Comparison of ENCODE assay signal across 1 cellular context in genomic region chr10:91298224-91298862, GRCh38.
A peak's percentile ranks its signal among the peaks of the same experiment; 100 is the strongest.
TF ChIP-seq lines count a peak whose summit lies in the region.

No MANE protein-coding gene starts in this region.

TF ChIP-seq in K562, 482 proteins besides CTCF, POLR2A, EP300 and RAD21 (continued from another document):
- TF ChIP-seq STAG1 (CRISPR knock-in tag; IDR thresholded peaks at IDR 0.05; ENCODE audit: borderline replicate concordance) (peak; percentile 81; the same call in 1 of the 2 replicates), ZC3H11A (IDR thresholded peaks at IDR 0.05; ENCODE audit: low read depth, low read length) (no peak), SRSF7 (optimal IDR thresholded peaks at IDR 0.05; ENCODE audit: low read depth, low read length) (no peak), GABPB1 (CRISPR knock-in tag; IDR thresholded peaks at IDR 0.05) (peak; percentile 54; the same call in 1 of the 2 replicates), LCOR (CRISPR knock-in tag; IDR thresholded peaks at IDR 0.05) (peak; percentile 35; the same call in 1 of the 2 replicates), MLLT1 (IDR thresholded peaks at IDR 0.05) (no peak), MYC (IDR thresholded peaks at IDR 0.05; ENCODE audit: low read depth, low read length) (no peak), MYC (CRISPR knock-in tag; IDR thresholded peaks at IDR 0.05; ENCODE audit: borderline replicate concordance, low read depth) (no peak), HNRNPL (IDR thresholded peaks at IDR 0.05; ENCODE audit: low read depth, low read length) (no peak), ELF2 (CRISPR knock-in tag; IDR thresholded peaks at IDR 0.05) (no peak), RBFOX2 (IDR thresholded peaks at IDR 0.05; ENCODE audit: low read depth, low read length) (no peak), CTBP1 (IDR thresholded peaks at IDR 0.05; ENCODE audit: borderline replicate concordance) (peak; percentile 67; the same call in 1 of the 2 replicates), STAT5A (IDR thresholded peaks at IDR 0.05; ENCODE audit: borderline replicate concordance, low read length) (no peak), LEF1 (IDR thresholded peaks at IDR 0.05) (no peak), XRCC5 (IDR thresholded peaks at IDR 0.05; ENCODE audit: low read depth, low read length) (0 out of 2 replicates have a peak, but pooled peaks have one; percentile 40), TEAD2 (tag; IDR thresholded peaks at IDR 0.05) (no peak), TSHZ1 (CRISPR knock-in tag; IDR thresholded peaks at IDR 0.05) (no peak), ZNF77 (CRISPR knock-in tag; IDR thresholded peaks at IDR 0.05) (no peak), HDAC3 (IDR thresholded peaks at IDR 0.05; ENCODE audit: borderline replicate concordance, partially characterized antibody) (no peak), HMGN3 (IDR thresholded peaks at IDR 0.05; ENCODE audit: borderline replicate concordance, extremely low read depth, insufficient read length, low read depth, low read length) (no peak), RB1 (IDR thresholded peaks at IDR 0.05; ENCODE audit: low read depth) (0 out of 2 replicates have a peak, but pooled peaks have one; percentile 9), ZNF589 (CRISPR knock-in tag; IDR thresholded peaks at IDR 0.05; ENCODE audit: low read depth) (no peak), ZEB2 (IDR thresholded peaks at IDR 0.05) (0 out of 2 replicates have a peak, but pooled peaks have one; percentile 27), DACH1 (IDR thresholded peaks at IDR 0.05; ENCODE audit: partially characterized antibody) (no peak)
- TF ChIP-seq, protein P1, sequence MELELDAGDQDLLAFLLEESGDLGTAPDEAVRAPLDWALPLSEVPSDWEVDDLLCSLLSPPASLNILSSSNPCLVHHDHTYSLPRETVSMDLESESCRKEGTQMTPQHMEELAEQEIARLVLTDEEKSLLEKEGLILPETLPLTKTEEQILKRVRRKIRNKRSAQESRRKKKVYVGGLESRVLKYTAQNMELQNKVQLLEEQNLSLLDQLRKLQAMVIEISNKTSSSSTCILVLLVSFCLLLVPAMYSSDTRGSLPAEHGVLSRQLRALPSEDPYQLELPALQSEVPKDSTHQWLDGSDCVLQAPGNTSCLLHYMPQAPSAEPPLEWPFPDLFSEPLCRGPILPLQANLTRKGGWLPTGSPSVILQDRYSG (tag; conservative IDR thresholded peaks at IDR 0.05; ENCODE audit: low read depth): no peak
- TF ChIP-seq, protein P2, sequence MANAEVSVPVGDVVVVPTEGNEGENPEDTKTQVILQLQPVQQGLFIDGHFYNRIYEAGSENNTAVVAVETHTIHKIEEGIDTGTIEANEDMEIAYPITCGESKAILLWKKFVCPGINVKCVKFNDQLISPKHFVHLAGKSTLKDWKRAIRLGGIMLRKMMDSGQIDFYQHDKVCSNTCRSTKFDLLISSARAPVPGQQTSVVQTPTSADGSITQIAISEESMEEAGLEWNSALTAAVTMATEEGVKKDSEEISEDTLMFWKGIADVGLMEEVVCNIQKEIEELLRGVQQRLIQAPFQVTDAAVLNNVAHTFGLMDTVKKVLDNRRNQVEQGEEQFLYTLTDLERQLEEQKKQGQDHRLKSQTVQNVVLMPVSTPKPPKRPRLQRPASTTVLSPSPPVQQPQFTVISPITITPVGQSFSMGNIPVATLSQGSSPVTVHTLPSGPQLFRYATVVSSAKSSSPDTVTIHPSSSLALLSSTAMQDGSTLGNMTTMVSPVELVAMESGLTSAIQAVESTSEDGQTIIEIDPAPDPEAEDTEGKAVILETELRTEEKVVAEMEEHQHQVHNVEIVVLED (CRISPR knock-in tag; IDR thresholded peaks at IDR 0.05): no peak
- TF ChIP-seq, protein P3, sequence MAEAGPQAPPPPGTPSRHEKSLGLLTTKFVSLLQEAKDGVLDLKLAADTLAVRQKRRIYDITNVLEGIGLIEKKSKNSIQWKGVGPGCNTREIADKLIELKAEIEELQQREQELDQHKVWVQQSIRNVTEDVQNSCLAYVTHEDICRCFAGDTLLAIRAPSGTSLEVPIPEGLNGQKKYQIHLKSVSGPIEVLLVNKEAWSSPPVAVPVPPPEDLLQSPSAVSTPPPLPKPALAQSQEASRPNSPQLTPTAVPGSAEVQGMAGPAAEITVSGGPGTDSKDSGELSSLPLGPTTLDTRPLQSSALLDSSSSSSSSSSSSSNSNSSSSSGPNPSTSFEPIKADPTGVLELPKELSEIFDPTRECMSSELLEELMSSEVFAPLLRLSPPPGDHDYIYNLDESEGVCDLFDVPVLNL (CRISPR knock-in tag; IDR thresholded peaks at IDR 0.05; ENCODE audit: low read depth): no peak
- TF ChIP-seq, protein P4, sequence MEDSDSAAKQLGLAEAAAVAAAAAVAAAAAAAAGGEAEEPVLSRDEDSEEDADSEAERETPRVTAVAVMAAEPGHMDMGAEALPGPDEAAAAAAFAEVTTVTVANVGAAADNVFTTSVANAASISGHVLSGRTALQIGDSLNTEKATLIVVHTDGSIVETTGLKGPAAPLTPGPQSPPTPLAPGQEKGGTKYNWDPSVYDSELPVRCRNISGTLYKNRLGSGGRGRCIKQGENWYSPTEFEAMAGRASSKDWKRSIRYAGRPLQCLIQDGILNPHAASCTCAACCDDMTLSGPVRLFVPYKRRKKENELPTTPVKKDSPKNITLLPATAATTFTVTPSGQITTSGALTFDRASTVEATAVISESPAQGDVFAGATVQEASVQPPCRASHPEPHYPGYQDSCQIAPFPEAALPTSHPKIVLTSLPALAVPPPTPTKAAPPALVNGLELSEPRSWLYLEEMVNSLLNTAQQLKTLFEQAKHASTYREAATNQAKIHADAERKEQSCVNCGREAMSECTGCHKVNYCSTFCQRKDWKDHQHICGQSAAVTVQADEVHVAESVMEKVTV (CRISPR knock-in tag; IDR thresholded peaks at IDR 0.05): peak; percentile 76
- TF ChIP-seq, protein P5, sequence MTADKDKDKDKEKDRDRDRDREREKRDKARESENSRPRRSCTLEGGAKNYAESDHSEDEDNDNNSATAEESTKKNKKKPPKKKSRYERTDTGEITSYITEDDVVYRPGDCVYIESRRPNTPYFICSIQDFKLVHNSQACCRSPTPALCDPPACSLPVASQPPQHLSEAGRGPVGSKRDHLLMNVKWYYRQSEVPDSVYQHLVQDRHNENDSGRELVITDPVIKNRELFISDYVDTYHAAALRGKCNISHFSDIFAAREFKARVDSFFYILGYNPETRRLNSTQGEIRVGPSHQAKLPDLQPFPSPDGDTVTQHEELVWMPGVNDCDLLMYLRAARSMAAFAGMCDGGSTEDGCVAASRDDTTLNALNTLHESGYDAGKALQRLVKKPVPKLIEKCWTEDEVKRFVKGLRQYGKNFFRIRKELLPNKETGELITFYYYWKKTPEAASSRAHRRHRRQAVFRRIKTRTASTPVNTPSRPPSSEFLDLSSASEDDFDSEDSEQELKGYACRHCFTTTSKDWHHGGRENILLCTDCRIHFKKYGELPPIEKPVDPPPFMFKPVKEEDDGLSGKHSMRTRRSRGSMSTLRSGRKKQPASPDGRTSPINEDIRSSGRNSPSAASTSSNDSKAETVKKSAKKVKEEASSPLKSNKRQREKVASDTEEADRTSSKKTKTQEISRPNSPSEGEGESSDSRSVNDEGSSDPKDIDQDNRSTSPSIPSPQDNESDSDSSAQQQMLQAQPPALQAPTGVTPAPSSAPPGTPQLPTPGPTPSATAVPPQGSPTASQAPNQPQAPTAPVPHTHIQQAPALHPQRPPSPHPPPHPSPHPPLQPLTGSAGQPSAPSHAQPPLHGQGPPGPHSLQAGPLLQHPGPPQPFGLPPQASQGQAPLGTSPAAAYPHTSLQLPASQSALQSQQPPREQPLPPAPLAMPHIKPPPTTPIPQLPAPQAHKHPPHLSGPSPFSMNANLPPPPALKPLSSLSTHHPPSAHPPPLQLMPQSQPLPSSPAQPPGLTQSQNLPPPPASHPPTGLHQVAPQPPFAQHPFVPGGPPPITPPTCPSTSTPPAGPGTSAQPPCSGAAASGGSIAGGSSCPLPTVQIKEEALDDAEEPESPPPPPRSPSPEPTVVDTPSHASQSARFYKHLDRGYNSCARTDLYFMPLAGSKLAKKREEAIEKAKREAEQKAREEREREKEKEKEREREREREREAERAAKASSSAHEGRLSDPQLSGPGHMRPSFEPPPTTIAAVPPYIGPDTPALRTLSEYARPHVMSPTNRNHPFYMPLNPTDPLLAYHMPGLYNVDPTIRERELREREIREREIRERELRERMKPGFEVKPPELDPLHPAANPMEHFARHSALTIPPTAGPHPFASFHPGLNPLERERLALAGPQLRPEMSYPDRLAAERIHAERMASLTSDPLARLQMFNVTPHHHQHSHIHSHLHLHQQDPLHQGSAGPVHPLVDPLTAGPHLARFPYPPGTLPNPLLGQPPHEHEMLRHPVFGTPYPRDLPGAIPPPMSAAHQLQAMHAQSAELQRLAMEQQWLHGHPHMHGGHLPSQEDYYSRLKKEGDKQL (CRISPR knock-in tag; IDR thresholded peaks at IDR 0.05; ENCODE audit: borderline replicate concordance): no peak
TF ChIP-seq in K562: peak in this region for 15.
